In genomic region chr7:80537091-80537490, GRCh38 we compare ENCODE assay signal across 1 cellular context.
TF ChIP-seq lines count a peak whose summit lies in the region.

No MANE protein-coding gene starts in this region.

TF ChIP-seq in IMR-90, 13 proteins besides CTCF, POLR2A, EP300 and RAD21 (continued from another document):
- TF ChIP-seq ELK1 (IDR thresholded peaks at IDR 0.05; ENCODE audit: borderline replicate concordance, low read depth, low read length) = no peak
